8 cellular contexts compared by ENCODE assay signal in the genomic region with DNA sequence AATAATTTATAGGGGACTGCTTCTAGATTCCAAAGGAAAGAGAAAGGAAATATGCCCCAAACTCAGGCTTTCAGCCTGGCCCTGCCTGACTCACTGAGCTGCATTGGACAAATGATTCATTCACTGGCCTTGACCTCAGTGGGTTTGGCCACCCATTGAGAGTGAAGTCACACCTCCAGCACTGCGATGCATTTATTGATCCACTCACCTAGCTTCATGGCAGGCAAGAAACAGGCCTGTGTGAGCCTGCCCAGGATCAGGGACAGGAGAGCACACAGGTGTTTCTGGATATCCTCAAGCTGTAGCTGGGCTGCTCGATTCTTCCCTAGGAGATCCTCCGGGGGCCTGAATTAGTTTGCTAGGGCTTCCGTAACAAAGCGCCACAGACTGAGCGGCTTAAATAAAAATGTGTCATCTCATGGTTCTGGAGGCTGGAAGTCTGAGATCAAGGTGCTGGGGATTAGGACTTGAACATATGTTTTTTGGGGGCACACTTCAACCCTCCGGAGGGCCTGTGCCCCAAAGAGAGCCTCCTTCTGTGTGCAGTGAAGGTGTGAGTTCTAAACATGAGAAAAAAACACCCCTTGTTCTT.
A peak's percentile ranks its signal among the peaks of the same experiment; 100 is the strongest.
DNase-seq lines count a peak whose midpoint lies in the region; ATAC-seq and TF ChIP-seq lines count a peak whose summit lies in the region.

No MANE protein-coding gene starts in this region.

- H3K36me3 ChIP-seq in brain microvascular endothelial cell (replicated peaks): no peaks in the 10 kb centered on the region
- peaks cover 0 to 4% of the 10 kb centered on the region in 2 donors for H3K36me3 ChIP-seq in muscle layer of duodenum (ENCODE audit: control insufficient read depth in 1 of 2, insufficient read depth in 2 of 2, low read length in 2 of 2)

- no peak for ATAC-seq in HG02973 (IDR thresholded peaks at IDR 0.05; ENCODE audit: unreplicated experiment)

- no peaks in the 10 kb centered on the region for H3K9me3 ChIP-seq in muscle layer of duodenum (ENCODE audit: control insufficient read depth in 1 of 2, low read length in 2 of 2)

- peaks cover 0 to 11% of the 10 kb centered on the region in 2 donors for H3K4me1 ChIP-seq in muscle layer of duodenum (ENCODE audit: control insufficient read depth in 1 of 2, insufficient read depth in 2 of 2, low read length in 2 of 2)

- no peak overlapping the region; the same call in 1 of the 2 replicates for H3K4me3 ChIP-seq in AG10803 (ENCODE audit: low read length)
- H3K4me3 ChIP-seq in brain microvascular endothelial cell (ENCODE audit: low read depth, low read length): peak overlapping the region; percentile 17
- H3K4me3 ChIP-seq in muscle layer of duodenum (ENCODE audit: low read depth in 1 of 2, low read length in 2 of 2): peak overlapping the region in 1 of 2 donors; percentile 23

- H3K27ac ChIP-seq in brain microvascular endothelial cell (peak overlapping the region; percentile 97), muscle layer of duodenum (ENCODE audit: low read length) (peak overlapping the region; percentile 97)

- DNase-seq in AG10803 (ENCODE audit: low read depth) (peak; percentile 78), HuH-7.5 (ENCODE audit: low spot score) (peak; percentile 59), brain microvascular endothelial cell (peak; percentile 94), D341Med (ENCODE audit: low spot score) (no peak), OCI-M1 (lab: John Stamatoyannopoulos, UW) (no peak)
- no peak for DNase-seq in activated CD4-positive, CD25-positive, alpha-beta regulatory T cell treated with anti-CD3 and anti-CD28 coated beads, Interleukin-2, amount 50 U/mL, for 72 hours

- in situ Hi-C loops in brain microvascular endothelial cell (cut with HindIII; ENCODE audit: low pct_ligation_motif_present, low sequenced_read_pairs): no loop called here

- TF ChIP-seq CTCF in AG10803 (conservative IDR thresholded peaks at IDR 0.05; ENCODE audit: low read length) (no peak), brain microvascular endothelial cell (IDR thresholded peaks at IDR 0.05; ENCODE audit: low read depth, low read length, missing control alignments) (no peak)

- H3K27me3 ChIP-seq in brain microvascular endothelial cell (replicated peaks) (no peaks in the 10 kb centered on the region), muscle layer of duodenum (ENCODE audit: low read depth, low read length) (no peaks in the 10 kb centered on the region)

Comparison
In these comparisons a context has a peak if more than half of its experiments do, and no peak if none do; other contexts are left out.
1. DNase-seq: peak in AG10803 (single experiment), HuH-7.5 (single experiment) and brain microvascular endothelial cell (single experiment); none in D341Med (single experiment), activated CD4-positive, CD25-positive, alpha-beta regulatory T cell treated with anti-CD3 and anti-CD28 coated beads, Interleukin-2, amount 50 U/mL, for 72 hours (single experiment) and OCI-M1 (single experiment).